In the genomic region with DNA sequence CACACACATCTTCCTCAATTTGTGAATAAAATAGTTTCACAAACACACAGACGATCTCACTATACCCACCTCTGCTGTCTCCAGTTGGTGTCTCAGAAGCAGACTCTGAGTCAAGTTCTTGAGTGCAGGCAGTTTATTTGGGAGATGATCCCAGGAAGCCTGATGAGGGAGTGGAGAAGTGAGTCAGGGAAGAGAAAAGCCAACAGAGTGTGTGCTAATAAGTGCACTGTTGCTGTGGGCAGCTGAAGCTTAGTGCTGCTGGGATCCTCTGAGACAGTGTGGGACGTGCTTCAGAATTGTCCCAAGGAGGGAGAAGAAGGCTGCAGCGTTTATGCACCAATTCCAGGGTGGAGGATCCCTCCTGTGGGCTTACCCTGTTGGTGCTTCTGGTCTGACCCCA, we compare ENCODE assay signal across 14 cellular contexts.
"Had no signal": no experiment of that assay in that cellular context is flagged by ENCODE, and none has a peak within 500 bp of the region (broad histone marks: within the 10 kb centered on the region; RNA-seq: fewer than 3 reads in every experiment).

No MANE protein-coding gene starts in this region.

- H3K4me3 ChIP-seq: left ventricle myocardium inferior, thyroid gland had no signal

- H3K9me3 Mint-ChIP-seq: activated naive CD8-positive, alpha-beta T cell treated with anti-CD3 and anti-CD28 coated beads, Interleukin-2, amount 50 U/mL, for 24 hours had no signal

- H3K36me3 ChIP-seq: left ventricle myocardium inferior, neutrophil, thyroid gland had no signal

- H3K79me2 ChIP-seq: parathyroid adenoma had no signal

- DNase-seq: activated CD4-positive, alpha-beta T cell treated with anti-CD3 and anti-CD28 coated beads, Interleukin-2, amount 50 U/mL, for 4 hours; activated CD4-positive, CD25-positive, alpha-beta regulatory T cell; activated naive CD8-positive, alpha-beta T cell treated with anti-CD3 and anti-CD28 coated beads, Interleukin-2, amount 50 U/mL, for 24 hours; activated T-cell treated with anti-CD3 and anti-CD28 coated beads, Interleukin-2, amount 50 U/mL, for 48 hours; hippocampal formation; kidney; left ventricle myocardium inferior; mesenchymal stem cell; natural killer cell; stimulated activated CD4-positive, alpha-beta T cell treated with anti-CD3 and anti-CD28 coated beads, Interleukin-12 subunit alpha, Interleukin-12 subunit beta, amount 100 ng/mL, for 4 hours; stimulated activated CD4-positive, alpha-beta T cell treated with anti-CD3 and anti-CD28 coated beads, Interleukin-2, amount 100 ng/mL, for 24 hours; thyroid gland had no signal

- H3K9me3 ChIP-seq: left ventricle myocardium inferior, neutrophil, thyroid gland had no signal

- H3K27ac ChIP-seq: left ventricle myocardium inferior, neutrophil, parathyroid adenoma, thyroid gland had no signal

- ATAC-seq: activated naive CD8-positive, alpha-beta T cell treated with anti-CD3 and anti-CD28 coated beads, Interleukin-2, amount 50 U/mL, for 24 hours; natural killer cell had no signal

- H2AFZ ChIP-seq: parathyroid adenoma had no signal

- H3K4me1 ChIP-seq: left ventricle myocardium inferior, parathyroid adenoma had no signal

- H3K4me3 Mint-ChIP-seq: activated naive CD8-positive, alpha-beta T cell treated with anti-CD3 and anti-CD28 coated beads, Interleukin-2, amount 50 U/mL, for 24 hours; natural killer cell had no signal

- H3K27ac Mint-ChIP-seq: activated naive CD8-positive, alpha-beta T cell treated with anti-CD3 and anti-CD28 coated beads, Interleukin-2, amount 50 U/mL, for 24 hours; natural killer cell had no signal

- H3K36me3 Mint-ChIP-seq: natural killer cell had no signal
